In the genomic region with DNA sequence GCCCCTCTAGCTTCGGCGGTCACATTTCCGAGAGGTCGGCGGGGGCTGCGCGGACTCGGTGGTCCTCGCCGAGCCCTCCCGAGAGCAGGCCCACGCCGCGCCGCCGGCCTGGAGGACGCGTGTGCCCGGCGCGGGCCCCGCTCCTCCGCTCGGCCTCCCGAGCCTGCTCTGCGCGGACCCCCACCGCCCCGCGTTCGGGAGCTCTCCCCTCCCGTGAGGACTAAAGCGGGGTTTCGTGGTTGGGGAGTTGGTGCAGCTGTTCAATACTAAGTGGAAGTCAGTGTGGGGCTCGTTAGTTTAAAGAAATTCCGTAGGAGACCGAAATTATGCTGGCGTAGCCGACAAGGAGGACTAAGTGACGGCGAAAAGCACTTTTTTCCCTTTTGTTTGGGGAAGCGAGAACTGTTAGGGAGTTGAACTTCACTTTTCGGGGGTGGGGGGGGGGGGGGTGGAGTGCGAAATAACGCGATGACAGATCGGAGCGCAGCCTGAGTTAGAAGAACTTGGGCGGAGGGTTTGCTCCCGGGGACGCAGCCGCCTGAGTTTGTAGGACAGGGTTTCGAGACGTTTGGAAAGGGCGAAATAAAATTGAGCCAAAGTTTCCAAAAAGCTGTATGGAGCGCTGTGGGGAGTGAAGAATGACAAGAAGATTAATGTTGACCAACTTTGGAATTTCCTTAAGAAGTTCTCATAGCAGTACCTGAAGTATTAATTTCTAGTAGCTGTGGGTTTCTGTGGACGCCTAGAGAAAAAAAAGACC, we compare ENCODE assay signal across 8 cellular contexts. TPM values are rescaled to one million over a fixed set of nuclear protein-coding genes. Genes with fewer than 3 reads are reported as not detected.
DNase-seq lines count a peak whose midpoint lies in the region; ATAC-seq and TF ChIP-seq lines count a peak whose summit lies in the region.

No MANE protein-coding gene starts in this region.

- peak overlapping the region; percentile 80 to 90 for H3K27ac Mint-ChIP-seq in effector memory CD8-positive, alpha-beta T cell

- ATAC-seq in effector memory CD8-positive, alpha-beta T cell (replicated peaks), result no peak

- H3K4me1 ChIP-seq in mucosa of rectum (ENCODE audit: control insufficient read depth in 2 of 2, insufficient read depth in 2 of 2, low read length in 2 of 2) (peaks cover 0 to 2% of the 10 kb centered on the region in 2 donors), thymus (ENCODE audit: control insufficient read depth, insufficient read depth, low read length) (no peaks in the 10 kb centered on the region)

- H3K9me3 ChIP-seq in mucosa of rectum (ENCODE audit: control insufficient read depth in 2 of 2, low read length in 2 of 2) (no peaks in the 10 kb centered on the region), thymus (ENCODE audit: control insufficient read depth) (no peaks in the 10 kb centered on the region)

- no peaks in the 10 kb centered on the region for H3K36me3 ChIP-seq in mucosa of rectum (ENCODE audit: control insufficient read depth in 2 of 2, insufficient read depth in 2 of 2, low read length in 2 of 2)
- H3K36me3 ChIP-seq in thymus (ENCODE audit: control insufficient read depth, insufficient read depth), result no peaks in the 10 kb centered on the region

- no peaks in the 10 kb centered on the region for H3K27me3 Mint-ChIP-seq in effector memory CD8-positive, alpha-beta T cell

- H3K4me3 Mint-ChIP-seq in effector memory CD8-positive, alpha-beta T cell, result peak overlapping the region; percentile 88 to 89

- H3K27me3 ChIP-seq in mucosa of rectum (ENCODE audit: control insufficient read depth in 2 of 2, insufficient read depth in 2 of 2, low read length in 2 of 2) (peaks cover 0 to 35% of the 10 kb centered on the region in 2 donors), thymus (ENCODE audit: control insufficient read depth, insufficient read depth) (no peaks in the 10 kb centered on the region)

- H3K27ac ChIP-seq in mucosa of rectum (ENCODE audit: low read depth in 2 of 2, low read length in 2 of 2) (peak overlapping the region; percentile 83 to 91), thymus (ENCODE audit: low read depth) (peak overlapping the region; percentile 99)

- H3K9me3 Mint-ChIP-seq in effector memory CD8-positive, alpha-beta T cell, result no peaks in the 10 kb centered on the region

- DNase-seq in NCI-H2171 treated with DMSO at 0.1 percent for 48 hours (lab: John Stamatoyannopoulos, UW) (peak; percentile 13), NCI-H2171 (lab: John Stamatoyannopoulos, UW) (no peak), LNCaP clone FGC (ENCODE audit: low read depth) (no peak), GF-D8 (lab: John Stamatoyannopoulos, UW) (no peak)
- DNase-seq in activated CD4-positive, alpha-beta T cell treated with anti-CD3 and anti-CD28 coated beads, Interleukin-2, amount 50 U/mL, for 4 hours, result peak; percentile 14 to 21
- DNase-seq in effector memory CD8-positive, alpha-beta T cell, result peak; percentile 9 to 35 (median 15)

- peaks cover 32 to 44% of the 10 kb centered on the region in 2 donors for H3K4me1 Mint-ChIP-seq in effector memory CD8-positive, alpha-beta T cell (ENCODE audit: low read depth in 2 of 2)

- no peak for TF ChIP-seq CTCF in LNCaP clone FGC (IDR thresholded peaks at IDR 0.05; ENCODE audit: control insufficient read depth, extremely low read depth, insufficient read depth)

- H3K4me3 ChIP-seq in LNCaP clone FGC (ENCODE audit: low read depth, low read length) (peak overlapping the region; percentile 82), mucosa of rectum (ENCODE audit: low read length in 2 of 2) (peak overlapping the region; percentile 81 to 87), thymus (ENCODE audit: low read length) (peak overlapping the region; percentile 93)

- H3K36me3 Mint-ChIP-seq in effector memory CD8-positive, alpha-beta T cell (ENCODE audit: insufficient read depth), result peaks cover 35% of the 10 kb centered on the region

- WGBS in thymus, result under 1% methylated on average over 57 of the region's 57 CpGs

- peak overlapping the region; percentile 48 to 80 for H3K9ac ChIP-seq in mucosa of rectum (ENCODE audit: low read depth in 1 of 2, low read length in 2 of 2)

RNA-seq across cellular contexts. Expression of a gene that starts 1.3 kb away (rescaled TPM):
- 23.5 TPM for polyA plus RNA-seq in thymus

Comparison
In these comparisons a context has a peak if more than half of its experiments do, and no peak if none do; other contexts are left out.
1. DNase-seq: peak in NCI-H2171 treated with DMSO at 0.1 percent for 48 hours (single experiment), activated CD4-positive, alpha-beta T cell treated with anti-CD3 and anti-CD28 coated beads, Interleukin-2, amount 50 U/mL, for 4 hours (2 of 2) and effector memory CD8-positive, alpha-beta T cell (3 of 3); none in NCI-H2171 (single experiment), LNCaP clone FGC (single experiment) and GF-D8 (single experiment).
2. Peak in every context shown above with its lines, with median percentiles within 50 percentile points of each other: H3K4me3 ChIP-seq.